In the genomic region with DNA sequence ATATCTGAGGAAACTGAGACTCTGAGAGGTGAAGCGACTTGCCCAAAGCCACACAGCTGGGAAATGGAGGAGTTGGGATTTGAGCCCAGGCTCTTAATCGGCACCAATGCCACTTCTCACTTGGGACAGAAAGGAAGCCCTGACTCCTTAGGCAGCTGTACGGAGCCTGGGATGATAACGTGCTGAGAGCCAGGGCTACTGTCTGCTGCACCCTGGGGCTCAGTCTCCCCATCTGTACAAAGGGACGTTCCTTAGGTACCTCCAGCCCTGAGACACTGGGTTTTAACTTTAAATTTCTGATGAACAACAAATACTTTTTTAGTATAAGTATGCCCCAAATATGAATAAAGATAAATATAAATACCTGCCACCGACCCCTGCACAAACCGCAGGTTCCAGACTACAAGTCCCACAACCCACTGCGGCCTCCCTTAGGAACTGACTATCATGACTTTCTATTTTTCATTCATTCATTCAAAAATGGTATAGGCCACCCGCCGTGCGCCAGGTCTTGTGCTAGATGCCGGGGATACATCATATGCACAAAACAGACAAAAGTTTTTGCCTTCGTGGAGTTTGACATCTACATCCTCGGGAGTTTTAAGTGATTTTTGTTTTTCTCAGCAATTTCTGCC, we compare ENCODE assay signal across 8 cellular contexts. TPM values are rescaled to one million over a fixed set of nuclear protein-coding genes. Genes with fewer than 3 reads are reported as not detected.
DNase-seq lines count a peak whose midpoint lies in the region; ATAC-seq, FAIRE-seq and TF ChIP-seq lines count a peak whose summit lies in the region.

No MANE protein-coding gene starts in this region.

- intact Hi-C loops in PC-9 (cut with micrococcal nuclease; ENCODE audit: unreplicated experiment): loop anchor here (1.0 kb wide), 1 partner anchor 235 kb away; no protein-coding TSS in a partner anchor
- intact Hi-C loops in heart right ventricle (cut with DNase I): no loop called here

- H3K27ac ChIP-seq in ACC112 (ENCODE audit: low read depth, low read length) (peak overlapping the region; percentile 79), PC-9 (no peak overlapping the region), heart right ventricle (peak overlapping the region in 9 of 10 donors; percentile 77 to 95 (median 89)), rectal smooth muscle tissue (ENCODE audit: low read depth, low read length) (peak overlapping the region; percentile 30), small intestine (ENCODE audit: low read depth in 1 of 2, low read length in 1 of 2) (peak overlapping the region in 1 of 2 donors; percentile 86)

- no peaks in the 10 kb centered on the region for H3K9me3 Mint-ChIP-seq in activated naive CD4-positive, alpha-beta T cell treated with anti-CD3 and anti-CD28 coated beads, Interleukin-2, amount 50 U/mL, for 24 hours

- H3K27me3 ChIP-seq in ACC112 (ENCODE audit: insufficient read depth, low read length) (no peaks in the 10 kb centered on the region), PC-9 (ENCODE audit: insufficient read depth, low read depth) (no peaks in the 10 kb centered on the region), heart right ventricle (no peaks in the 10 kb centered on the region), rectal smooth muscle tissue (ENCODE audit: control insufficient read depth, insufficient read depth, low read length) (no peaks in the 10 kb centered on the region), small intestine (ENCODE audit: control insufficient read depth in 2 of 2, insufficient read depth in 2 of 2, low read length in 2 of 2) (no peaks in the 10 kb centered on the region)

- CTCF ChIA-PET in PC-9 (lab: Charles Lee): no interaction called here

- H3K4me2 ChIP-seq in PC-9: peak overlapping the region; percentile 94

- H3K36me3 Mint-ChIP-seq in activated naive CD4-positive, alpha-beta T cell treated with anti-CD3 and anti-CD28 coated beads, Interleukin-2, amount 50 U/mL, for 24 hours: peaks cover 6% of the 10 kb centered on the region

- H3K4me3 ChIP-seq in ACC112 (ENCODE audit: low read depth, low read length): peak overlapping the region; percentile 98
- H3K4me3 ChIP-seq in PC-9: peak overlapping the region; percentile 73
- H3K4me3 ChIP-seq in heart right ventricle: peak overlapping the region in 9 of 10 donors; percentile 89 to 100 (median 95)
- peak overlapping the region; percentile 83 for H3K4me3 ChIP-seq in rectal smooth muscle tissue (ENCODE audit: low read length)
- peak overlapping the region in 1 of 2 donors; percentile 96 for H3K4me3 ChIP-seq in small intestine (ENCODE audit: low read depth in 1 of 2, low read length in 2 of 2)

- no peaks in the 10 kb centered on the region for H3K9me3 ChIP-seq in PC-9 (ENCODE audit: insufficient read depth, low read depth)
- no peaks in the 10 kb centered on the region for H3K9me3 ChIP-seq in heart right ventricle
- no peaks in the 10 kb centered on the region for H3K9me3 ChIP-seq in small intestine (ENCODE audit: control insufficient read depth, low read depth)

- H3K27me3 Mint-ChIP-seq in activated naive CD4-positive, alpha-beta T cell treated with anti-CD3 and anti-CD28 coated beads, Interleukin-2, amount 50 U/mL, for 24 hours: no peaks in the 10 kb centered on the region

- no peaks in the 10 kb centered on the region for H3K9me2 ChIP-seq in PC-9 (ENCODE audit: insufficient read depth)

- peak overlapping the region; percentile 99 for H3K27ac Mint-ChIP-seq in activated naive CD4-positive, alpha-beta T cell treated with anti-CD3 and anti-CD28 coated beads, Interleukin-2, amount 50 U/mL, for 24 hours

- no peak for FAIRE-seq in small intestine (lab: Jason Lieb, UNC)

- no peaks in the 10 kb centered on the region for H3K36me3 ChIP-seq in ACC112 (ENCODE audit: insufficient read depth, low read length)
- H3K36me3 ChIP-seq in PC-9 (ENCODE audit: low read depth): no peaks in the 10 kb centered on the region
- peaks cover 0 to 5% (median 0%) of the 10 kb centered on the region in 9 donors for H3K36me3 ChIP-seq in heart right ventricle
- H3K36me3 ChIP-seq in rectal smooth muscle tissue (ENCODE audit: control insufficient read depth, insufficient read depth, low read length): no peaks in the 10 kb centered on the region
- no peaks in the 10 kb centered on the region for H3K36me3 ChIP-seq in small intestine (ENCODE audit: control insufficient read depth in 2 of 2, insufficient read depth in 2 of 2, low read length in 2 of 2)

- peaks cover 9% of the 10 kb centered on the region for H3K4me1 ChIP-seq in ACC112 (ENCODE audit: control insufficient read depth, insufficient read depth, low read length, unreplicated experiment)
- 0 out of 2 replicates have a peak, but pooled peaks cover 8% of the 10 kb centered on the region for H3K4me1 ChIP-seq in PC-9 (replicated peaks; ENCODE audit: insufficient read depth)
- H3K4me1 ChIP-seq in heart right ventricle: peaks cover 5 to 58% (median 23%) of the 10 kb centered on the region in 9 donors
- H3K4me1 ChIP-seq in rectal smooth muscle tissue (ENCODE audit: control insufficient read depth, insufficient read depth, low read length): peaks cover 7% of the 10 kb centered on the region
- H3K4me1 ChIP-seq in small intestine (ENCODE audit: control insufficient read depth in 2 of 2, insufficient read depth in 1 of 2, low read depth in 1 of 2, low read length in 1 of 2): peaks cover 2% of the 10 kb centered on the region in 2 donors

- BruUV-seq in PC-9 (replicated peaks; lab: Mats Ljungman, UMichigan): no TSS peak

- POLR2A ChIA-PET in PC-9 (lab: Charles Lee; ENCODE audit: unreplicated experiment): no interaction called here

- H2AFZ ChIP-seq in ACC112 (ENCODE audit: low read length, unreplicated experiment) (peak overlapping the region; percentile 99), PC-9 (peak overlapping the region; percentile 89)

- H3K4me1 Mint-ChIP-seq in activated naive CD4-positive, alpha-beta T cell treated with anti-CD3 and anti-CD28 coated beads, Interleukin-2, amount 50 U/mL, for 24 hours: peaks cover 51% of the 10 kb centered on the region

- 13 to 15% methylated on average over 14 of the region's 14 CpGs for WGBS in heart right ventricle, 2 donors
- 13 to 16% (median 15%) methylated on average over 14 of the region's 14 CpGs for WGBS in small intestine, 3 donors

- H3K4me3 Mint-ChIP-seq in activated naive CD4-positive, alpha-beta T cell treated with anti-CD3 and anti-CD28 coated beads, Interleukin-2, amount 50 U/mL, for 24 hours: peak overlapping the region; percentile 98

- ATAC-seq in GM18873 (IDR thresholded peaks at IDR 0.05; ENCODE audit: low FRiP score, unreplicated experiment) (peak; percentile 12), HG03457 (IDR thresholded peaks at IDR 0.05; ENCODE audit: unreplicated experiment) (peak; percentile 23), heart right ventricle (peak; percentile 38 to 78 (median 56))

- no peak overlapping the region for H3K9ac ChIP-seq in rectal smooth muscle tissue (ENCODE audit: low read length)

- peak in 1 of 2 experiments; percentile 36 for DNase-seq in PC-9
- peak in 1 of 2 donors; percentile 65 for DNase-seq in heart right ventricle
- DNase-seq in small intestine: no peak

- peaks cover 12% of the 10 kb centered on the region for H4K20me1 ChIP-seq in PC-9 (ENCODE audit: insufficient read depth)

- no peaks in the 10 kb centered on the region; the same call in 1 of the 2 replicates for H3F3A ChIP-seq in PC-9 (ENCODE audit: insufficient read depth, low read depth)

- peaks cover 42% of the 10 kb centered on the region for H3K79me2 ChIP-seq in ACC112 (ENCODE audit: control insufficient read depth, insufficient read depth, low read length, unreplicated experiment)
- H3K79me2 ChIP-seq in PC-9 (ENCODE audit: low read depth): peaks cover 35% of the 10 kb centered on the region

- TF ChIP-seq CTCF in PC-9 (conservative IDR thresholded peaks at IDR 0.05) (no peak), heart right ventricle (IDR thresholded peaks at IDR 0.05) (no peak)

RNA-seq across cellular contexts. Expression of gene NCLN, which starts 0.8 kb away (rescaled TPM):
- total RNA-seq in PC-9 (2021) (46.0 and 61.4 TPM in 2 replicates), heart right ventricle (10 to 100 TPM; 17.1 to 36.3 (median 24.6) TPM)
- polyA plus RNA-seq in heart right ventricle (10 to 100 TPM; 31.4 to 43.6 TPM), small intestine (100 to 1,000 TPM in 2 of 3 donors, 10 to 100 TPM in 1; 94.7 to 217 (median 129) TPM)

RNA-seq across cellular contexts. Expression of gene S1PR4, which starts 6.4 kb away (rescaled TPM):
- 0.37 and 0.83 TPM in 2 replicates for total RNA-seq in PC-9 (2021)
- total RNA-seq in heart right ventricle: 1 to 10 TPM in 1 of 10 donors, under 1 TPM in 9; 0.24 to 3.3 (median 0.59) TPM
- 1 to 10 TPM; 1.5 to 1.9 TPM for polyA plus RNA-seq in heart right ventricle
- polyA plus RNA-seq in small intestine: 1 to 10 TPM in 2 of 3 donors, not detected in 1; 2.4 to 5.1 TPM

RNA-seq across cellular contexts. Expression of gene CELF5, which starts 39.5 kb away (rescaled TPM):
- 0.20 and 0.48 TPM in 2 replicates for total RNA-seq in PC-9 (2021)
- not detected for total RNA-seq in heart right ventricle
- not detected for polyA plus RNA-seq in heart right ventricle
- polyA plus RNA-seq in small intestine: under 1 TPM in 2 of 3 donors, not detected in 1; 0.54 to 0.70 TPM

RNA-seq across cellular contexts. Expression of gene GNA15, which starts 49.1 kb away (rescaled TPM):
- total RNA-seq in PC-9 (2021): 14.2 and 16.3 TPM in 2 replicates
- 1 to 10 TPM in 5 of 10 donors, under 1 TPM in 5; 0.42 to 8.9 (median 0.99) TPM for total RNA-seq in heart right ventricle
- polyA plus RNA-seq in heart right ventricle: 1 to 10 TPM; 1.0 to 1.4 TPM
- polyA plus RNA-seq in small intestine: 1 to 10 TPM in 2 of 3 donors, under 1 TPM in 1; 0.67 to 2.1 (median 1.4) TPM
